ENCODE assay signal across 12 cellular contexts in the genomic region with DNA sequence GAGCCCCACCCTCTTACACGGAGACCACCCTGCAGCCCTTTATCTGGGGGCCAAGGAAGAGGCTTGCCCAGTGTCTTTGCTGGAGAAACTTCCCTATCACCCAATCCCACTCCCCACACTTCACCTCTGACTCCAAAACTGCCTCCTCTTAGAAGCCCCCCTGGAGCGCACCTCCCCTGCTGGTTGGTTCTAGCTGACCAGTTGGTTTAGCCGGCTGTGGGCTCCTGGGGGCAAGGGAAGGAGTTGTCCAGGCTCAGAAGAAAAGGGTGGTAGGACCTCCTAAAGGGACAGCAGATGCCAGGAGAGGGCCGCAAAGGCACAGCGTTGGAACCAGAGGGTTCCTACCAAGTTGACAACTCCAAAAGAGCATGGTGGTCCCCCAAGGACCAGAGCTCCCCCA. TPM values are rescaled to one million over a fixed set of nuclear protein-coding genes. Genes with fewer than 3 reads are reported as not detected.
DNase-seq lines count a peak whose midpoint lies in the region; ATAC-seq and TF ChIP-seq lines count a peak whose summit lies in the region.
"Had no signal": no experiment of that assay in that cellular context is flagged by ENCODE, and none has a peak within 500 bp of the region (broad histone marks: within the 10 kb centered on the region; RNA-seq: fewer than 3 reads in every experiment).

No MANE protein-coding gene starts in this region.

- no peak overlapping the region for H2AFZ ChIP-seq in GM23248

- H3K27me3 Mint-ChIP-seq in brain, result peaks cover 5% of the 10 kb centered on the region
- peaks cover 6 to 79% (median 32%) of the 10 kb centered on the region in 5 donors for H3K27me3 Mint-ChIP-seq in naive thymus-derived CD8-positive, alpha-beta T cell
- peaks cover 32% of the 10 kb centered on the region for H3K27me3 Mint-ChIP-seq in CD4-positive, alpha-beta T cell

- H3K4me2 ChIP-seq in GM23248 (ENCODE audit: unreplicated experiment), result peak overlapping the region; percentile 95

- H3K27me3 ChIP-seq in GM23248 (replicated peaks; ENCODE audit: insufficient read depth), result no peaks in the 10 kb centered on the region
- H3K27me3 ChIP-seq in layer of hippocampus (ENCODE audit: control insufficient read depth, insufficient read depth, low read length), result no peaks in the 10 kb centered on the region
- H3K27me3 ChIP-seq in CD4-positive, alpha-beta T cell (ENCODE audit: control insufficient read depth, insufficient read depth, low read length), result peaks cover 45% of the 10 kb centered on the region

- no peak for TF ChIP-seq CTCF in brain (conservative IDR thresholded peaks at IDR 0.05)
- TF ChIP-seq CTCF in CD4-positive, alpha-beta T cell (IDR thresholded peaks at IDR 0.05), result no peak

- no peaks in the 10 kb centered on the region for H3K36me3 Mint-ChIP-seq in brain
- H3K36me3 Mint-ChIP-seq in naive thymus-derived CD8-positive, alpha-beta T cell, result peaks cover 0 to 2% (median 0%) of the 10 kb centered on the region in 3 donors
- no peaks in the 10 kb centered on the region for H3K36me3 Mint-ChIP-seq in CD4-positive, alpha-beta T cell (ENCODE audit: low read depth)

- H3K4me3 ChIP-seq in GM23248, result peak overlapping the region; percentile 93
- H3K4me3 ChIP-seq in skin epidermis, result peak overlapping the region in 1 of 7 experiments; percentile 61

- peaks cover 43% of the 10 kb centered on the region for H3F3A ChIP-seq in GM23248 (ENCODE audit: insufficient read depth)

- intact Hi-C loops in CD4-positive, alpha-beta T cell (cut with DNase I, micrococcal nuclease), result no loop called here

- peak overlapping the region; percentile 98 for H3K9ac ChIP-seq in GM23248

- POLR2A ChIA-PET in naive thymus-derived CD8-positive, alpha-beta T cell (lab: Charles Lee), result no interaction called here
- POLR2A ChIA-PET in CD4-positive, alpha-beta T cell (lab: Charles Lee), result no interaction called here

- peak overlapping the region in 4 of 5 experiments; percentile 84 to 90 (median 84) for H3K4me3 Mint-ChIP-seq in brain
- peak overlapping the region in 3 of 10 donors; percentile 4 to 63 (median 39) for H3K4me3 Mint-ChIP-seq in naive thymus-derived CD8-positive, alpha-beta T cell
- H3K4me3 Mint-ChIP-seq in CD4-positive, alpha-beta T cell, result no peak overlapping the region

- H3K79me2 ChIP-seq in GM23248 (ENCODE audit: insufficient read depth), result peaks cover 87% of the 10 kb centered on the region

- peak overlapping the region; percentile 93 for H3K27ac ChIP-seq in GM23248
- H3K27ac ChIP-seq in layer of hippocampus (ENCODE audit: low read depth, low read length), result peak overlapping the region; percentile 99
- peak overlapping the region in 12 of 21 experiments; percentile 8 to 96 (median 90) for H3K27ac ChIP-seq in skin epidermis
- no peak overlapping the region for H3K27ac ChIP-seq in CD4-positive, alpha-beta T cell (ENCODE audit: low read depth, low read length)

- peaks cover 80% of the 10 kb centered on the region for H3K4me1 Mint-ChIP-seq in brain
- peaks cover 3 to 16% (median 13%) of the 10 kb centered on the region in 4 donors for H3K4me1 Mint-ChIP-seq in naive thymus-derived CD8-positive, alpha-beta T cell
- peaks cover 5% of the 10 kb centered on the region for H3K4me1 Mint-ChIP-seq in CD4-positive, alpha-beta T cell (ENCODE audit: low read depth)

- no peaks in the 10 kb centered on the region for H3K36me3 ChIP-seq in GM23248 (ENCODE audit: low read depth)

- DNase-seq in GM23248 (no peak), NCI-H524 treated with DMSO at 0.1 percent for 48 hours (lab: John Stamatoyannopoulos, UW) (no peak)
- no peak for DNase-seq in naive thymus-derived CD8-positive, alpha-beta T cell
- DNase-seq in CD4-positive, alpha-beta T cell, result no peak
- DNase-seq: DMS 273 treated with DMSO at 0.1 percent for 48 hours, HCEC 1CT, NCI-H526 treated with DMSO at 0.1 percent for 48 hours had no signal

- H3K9me3 ChIP-seq in GM23248 (ENCODE audit: low read depth), result no peaks in the 10 kb centered on the region
- no peaks in the 10 kb centered on the region for H3K9me3 ChIP-seq in CD4-positive, alpha-beta T cell (ENCODE audit: control insufficient read depth, low read length)

- in situ Hi-C loops in GM23248 (cut with MboI), result no loop called here

- CTCF ChIA-PET in CD4-positive, alpha-beta T cell (lab: Charles Lee), result no interaction called here

- WGBS in GM23248 (ENCODE audit: low coverage in 1 of 2, low lambda C conversion rate in 2 of 2, missing lambda C conversion rate in 2 of 2), 2 experiments, result 82 to 88% methylated on average over 4 to 5 of the region's 5 CpGs

- no peaks in the 10 kb centered on the region for H3K9me3 Mint-ChIP-seq in brain
- no peaks in the 10 kb centered on the region for H3K9me3 Mint-ChIP-seq in naive thymus-derived CD8-positive, alpha-beta T cell
- no peaks in the 10 kb centered on the region for H3K9me3 Mint-ChIP-seq in CD4-positive, alpha-beta T cell

- peaks cover 81% of the 10 kb centered on the region for H3K4me1 ChIP-seq in GM23248 (ENCODE audit: insufficient read depth)

- no peaks in the 10 kb centered on the region for H3K9me2 ChIP-seq in GM23248 (ENCODE audit: insufficient read depth)

- no peak for ATAC-seq in naive thymus-derived CD8-positive, alpha-beta T cell
- ATAC-seq in GM18858 (IDR thresholded peaks at IDR 0.05; ENCODE audit: unreplicated experiment), result no peak
- no peak for ATAC-seq in CD4-positive, alpha-beta T cell (ENCODE audit: poor library complexity)

- H4K20me1 ChIP-seq in GM23248 (ENCODE audit: insufficient read depth), result no peaks in the 10 kb centered on the region

- H3K27ac Mint-ChIP-seq in brain, result no peak overlapping the region
- H3K27ac Mint-ChIP-seq in naive thymus-derived CD8-positive, alpha-beta T cell, result no peak overlapping the region
- no peak overlapping the region for H3K27ac Mint-ChIP-seq in CD4-positive, alpha-beta T cell

RNA-seq across cellular contexts. Expression of gene BCAR1, which starts 2.0 kb away (rescaled TPM):
- 84.0 and 87.0 TPM in 2 replicates for total RNA-seq in GM23248 (2014; rRNA removed; shearing (Covaris generic))
- polyA plus RNA-seq in GM23248 (2016; fragmentation: Nextera tagmentation; extraction: Ambion mirVana) (52.9 and 56.1 TPM in 2 replicates), brain (ENCODE audit: insufficient read depth, low read depth, low replicate concordance) (76.8 TPM)
- under 1 TPM in 1 of 2 experiments, not detected in 1; 0.30 TPM for total RNA-seq in naive thymus-derived CD8-positive, alpha-beta T cell
- polyA plus RNA-seq in naive thymus-derived CD8-positive, alpha-beta T cell, result not detected
- total RNA-seq in CD4-positive, alpha-beta T cell, result under 1 TPM; 0.08 to 0.17 TPM
- total RNA-seq: T-helper 1 cell treated with Interleukin-12 subunit alpha and Interleukin-12 subunit beta and Interleukin-4 antibody, amounts not matched to agents 30 ng/mL and 1 ng/mL, for 36 hours had no signal

RNA-seq across cellular contexts. Expression of gene CTRB1, which starts 30.7 kb away (rescaled TPM):
- not detected in 2 replicates for total RNA-seq in GM23248 (2014; rRNA removed; shearing (Covaris generic))
- not detected in 2 replicates for polyA plus RNA-seq in GM23248 (2016; fragmentation: Nextera tagmentation; extraction: Ambion mirVana)
- not detected for polyA plus RNA-seq in brain (ENCODE audit: insufficient read depth, low read depth, low replicate concordance)
- total RNA-seq in naive thymus-derived CD8-positive, alpha-beta T cell, result not detected
- not detected for polyA plus RNA-seq in naive thymus-derived CD8-positive, alpha-beta T cell
- not detected for total RNA-seq in CD4-positive, alpha-beta T cell
- total RNA-seq: T-helper 1 cell treated with Interleukin-12 subunit alpha and Interleukin-12 subunit beta and Interleukin-4 antibody, amounts not matched to agents 30 ng/mL and 1 ng/mL, for 36 hours had no signal

RNA-seq across cellular contexts. Expression of gene CTRB2, which starts 42.5 kb away (rescaled TPM):
- not detected in 2 replicates for total RNA-seq in GM23248 (2014; rRNA removed; shearing (Covaris generic))
- polyA plus RNA-seq in GM23248 (2016; fragmentation: Nextera tagmentation; extraction: Ambion mirVana), result not detected in 2 replicates
- not detected for polyA plus RNA-seq in brain (ENCODE audit: insufficient read depth, low read depth, low replicate concordance)
- not detected for total RNA-seq in naive thymus-derived CD8-positive, alpha-beta T cell
- not detected for polyA plus RNA-seq in naive thymus-derived CD8-positive, alpha-beta T cell
- total RNA-seq in CD4-positive, alpha-beta T cell, result not detected
- total RNA-seq: T-helper 1 cell treated with Interleukin-12 subunit alpha and Interleukin-12 subunit beta and Interleukin-4 antibody, amounts not matched to agents 30 ng/mL and 1 ng/mL, for 36 hours had no signal

Comparison
In these comparisons a context has a peak if more than half of its experiments do, and no peak if none do; other contexts are left out.
1. RNA of gene BCAR1, which starts 2.0 kb away (total RNA-seq): 84.0 to 87.0 TPM in GM23248; 0.30 TPM in naive thymus-derived CD8-positive, alpha-beta T cell and 0.08 to 0.17 TPM in CD4-positive, alpha-beta T cell; every median in the first group is over 10 times any median in the second.